In the genomic region with DNA sequence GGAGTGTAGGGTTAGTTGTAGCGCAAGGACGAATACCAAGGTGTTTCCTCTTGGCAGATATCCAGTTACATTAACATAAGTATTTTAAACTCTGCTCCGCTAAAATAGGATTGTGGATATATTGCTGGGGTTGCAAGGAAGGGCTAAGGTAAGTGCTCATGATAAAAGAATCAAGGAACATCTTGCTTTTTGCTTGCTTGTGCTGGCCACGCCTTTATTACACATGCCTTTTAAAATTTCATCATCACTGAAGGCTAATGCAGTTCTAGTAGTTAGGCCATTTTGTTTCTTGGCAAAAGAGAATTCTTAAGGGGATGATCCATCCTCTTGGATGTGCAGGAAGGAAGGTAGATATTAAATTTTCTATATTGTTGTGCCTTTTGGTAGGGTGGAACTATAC, we compare ENCODE assay signal across 17 cellular contexts.
"Had no signal": no experiment of that assay in that cellular context is flagged by ENCODE, and none has a peak within 500 bp of the region (broad histone marks: within the 10 kb centered on the region; RNA-seq: fewer than 3 reads in every experiment).

No MANE protein-coding gene starts in this region.

- DNase-seq: activated CD8-positive, alpha-beta T cell treated with anti-CD3 and anti-CD28 coated beads for 36 hours; activated gamma-delta T cell; activated T-cell treated with anti-CD3 and anti-CD28 coated beads, Interleukin-2, amount 50 U/mL, for 72 hours; central memory CD4-positive, alpha-beta T cell; colonic mucosa; gastrocnemius medialis; heart left ventricle; immature natural killer cell; naive B cell; pancreas; stimulated activated CD4-positive, alpha-beta T cell treated with anti-CD3 and anti-CD28 coated beads, Interleukin-12 subunit alpha, Interleukin-12 subunit beta, amount 100 ng/mL, for 4 hours; stimulated activated CD4-positive, alpha-beta T cell treated with anti-CD3 and anti-CD28 coated beads, Interleukin-2, amount 100 ng/mL, for 24 hours; thyroid gland; WERI-Rb-1 had no signal

- H3K4me3 ChIP-seq: colonic mucosa, gastrocnemius medialis, heart left ventricle, lung, pancreas, thyroid gland had no signal

- ATAC-seq: activated CD8-positive, alpha-beta T cell treated with anti-CD3 and anti-CD28 coated beads for 36 hours; activated naive CD4-positive, alpha-beta T cell treated with anti-CD3 and anti-CD28 coated beads, Interleukin-2, amount 50 U/mL, for 72 hours; activated T-cell treated with anti-CD3 and anti-CD28 coated beads, Interleukin-2, amount 50 U/mL, for 72 hours; gastrocnemius medialis; heart left ventricle; pancreas had no signal

- H3K36me3 ChIP-seq: colonic mucosa, gastrocnemius medialis, heart left ventricle, pancreas, thyroid gland, WERI-Rb-1 had no signal

- H3K27me3 ChIP-seq: colonic mucosa, gastrocnemius medialis, heart left ventricle, pancreas, thyroid gland had no signal

- FAIRE-seq: endometrium, pancreas had no signal
